In the genomic region with DNA sequence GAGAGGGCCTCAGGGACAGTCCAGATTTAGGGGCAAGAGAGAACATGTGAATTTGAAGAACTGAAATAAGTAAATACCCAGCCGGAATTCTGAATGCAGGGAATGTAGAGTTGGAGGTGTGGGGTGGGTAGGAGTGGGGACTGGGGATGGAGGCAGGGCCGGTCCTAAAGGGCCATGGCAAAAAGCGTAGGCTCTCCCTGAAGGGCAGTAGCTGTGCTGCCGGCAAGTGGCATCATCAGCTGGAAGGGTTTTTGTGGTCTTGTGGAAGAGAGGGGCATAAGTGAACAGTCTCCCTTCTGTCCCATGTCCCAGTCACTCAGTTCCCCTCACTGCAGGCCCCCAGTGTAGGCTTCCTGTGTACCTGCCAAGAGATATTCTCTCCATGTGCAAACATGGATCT, we compare ENCODE assay signal across 20 cellular contexts.
A peak's percentile ranks its signal among the peaks of the same experiment; 100 is the strongest.
DNase-seq lines count a peak whose midpoint lies in the region; ATAC-seq and TF ChIP-seq lines count a peak whose summit lies in the region.
"Had no signal": no experiment of that assay in that cellular context is flagged by ENCODE, and none has a peak within 500 bp of the region (broad histone marks: within the 10 kb centered on the region; RNA-seq: fewer than 3 reads in every experiment).

No MANE protein-coding gene starts in this region.

- no peak for TF ChIP-seq POLR2A in heart left ventricle (IDR thresholded peaks at IDR 0.05)

- 46 to 76% (median 63%) methylated on average over 4 of the region's 4 CpGs for WGBS in heart left ventricle, 4 donors

- H3K36me3 ChIP-seq in heart left ventricle = peaks cover 0 to 3% (median 0%) of the 10 kb centered on the region in 9 donors
- no peaks in the 10 kb centered on the region for H3K36me3 ChIP-seq in neural progenitor cell

- no peaks in the 10 kb centered on the region for H3K79me2 ChIP-seq in neural progenitor cell (ENCODE audit: low read depth)

- no peak overlapping the region for H3K9ac ChIP-seq in neural progenitor cell
- H3K9ac ChIP-seq: BLaER1, GM23248 had no signal

- no peak overlapping the region for H3K4me2 ChIP-seq in neural progenitor cell
- H3K4me2 ChIP-seq: BLaER1 had no signal

- H2AFZ ChIP-seq in neural progenitor cell (replicated peaks) = peak overlapping the region; percentile 49
- H2AFZ ChIP-seq: GM23248 had no signal

- H3K4me1 ChIP-seq in heart left ventricle (peaks cover 0 to 6% (median 0%) of the 10 kb centered on the region in 12 donors), neural progenitor cell (peaks cover 13% of the 10 kb centered on the region)
- H3K4me1 ChIP-seq: BLaER1 had no signal

- H3K9me3 ChIP-seq in heart left ventricle (peaks cover 0 to 16% (median 3%) of the 10 kb centered on the region in 12 donors), neural progenitor cell (ENCODE audit: low read depth) (no peaks in the 10 kb centered on the region)

- no peak overlapping the region for H3K4me3 Mint-ChIP-seq in neural progenitor cell
- H3K4me3 Mint-ChIP-seq: B cell; CD4-positive, CD25-positive, alpha-beta regulatory T cell; CD8-positive, alpha-beta T cell had no signal

- no peaks in the 10 kb centered on the region for H4K20me1 ChIP-seq in neural progenitor cell (ENCODE audit: low read depth)
- H4K20me1 ChIP-seq: BLaER1 had no signal

- peaks cover 4% of the 10 kb centered on the region for H3K36me3 Mint-ChIP-seq in neural progenitor cell
- H3K36me3 Mint-ChIP-seq: CD4-positive, CD25-positive, alpha-beta regulatory T cell; CD8-positive, alpha-beta T cell had no signal

- TF ChIP-seq CTCF in heart left ventricle (IDR thresholded peaks at IDR 0.05) (no peak), neural progenitor cell (IDR thresholded peaks at IDR 0.05) (no peak)

- ATAC-seq in heart left ventricle = no peak
- no peak for ATAC-seq in left lobe of liver
- ATAC-seq: CD8-positive, alpha-beta T cell; GM12878 had no signal

- H3K4me1 Mint-ChIP-seq in neural progenitor cell = peaks cover 22% of the 10 kb centered on the region
- H3K4me1 Mint-ChIP-seq: B cell; CD4-positive, CD25-positive, alpha-beta regulatory T cell had no signal

- H3K27ac ChIP-seq in heart left ventricle (no peak overlapping the region), neural progenitor cell (no peak overlapping the region)
- H3K27ac ChIP-seq: 22Rv1, BLaER1, C4-2B, GM23248 had no signal

- no peaks in the 10 kb centered on the region for H3K27me3 ChIP-seq in heart left ventricle
- H3K27me3 ChIP-seq in neural progenitor cell = no peaks in the 10 kb centered on the region
- H3K27me3 ChIP-seq: BLaER1 had no signal

- H3K27ac Mint-ChIP-seq in neural progenitor cell = no peak overlapping the region
- H3K27ac Mint-ChIP-seq: B cell; CD4-positive, CD25-positive, alpha-beta regulatory T cell; CD8-positive, alpha-beta T cell had no signal

- peaks cover 15% of the 10 kb centered on the region for H3K27me3 Mint-ChIP-seq in neural progenitor cell (ENCODE audit: insufficient read depth, low read depth)

- H3K4me3 ChIP-seq in heart left ventricle = no peak overlapping the region
- H3K4me3 ChIP-seq in neural progenitor cell = no peak overlapping the region
- H3K4me3 ChIP-seq: BLaER1, GM12878, GM23248 had no signal

- intact Hi-C loops in cardiac septum (cut with DNase I) = no loop called here
- intact Hi-C loops in heart left ventricle (cut with DNase I) = no loop called here

- H3F3A ChIP-seq in neural progenitor cell (ENCODE audit: low read depth) = no peaks in the 10 kb centered on the region

- DNase-seq in cardiac septum (ENCODE audit: low spot score) = peak; percentile 53
- DNase-seq in heart left ventricle = no peak
- peak; percentile 5 for DNase-seq in left lobe of liver (ENCODE audit: low spot score)
- no peak for DNase-seq in neural progenitor cell (ENCODE audit: low spot score)
- no peak for DNase-seq in MV-4-11 (lab: John Stamatoyannopoulos, UW)
- DNase-seq in NCI-H2107 treated with DMSO at 0.1 percent for 48 hours (lab: John Stamatoyannopoulos, UW; ENCODE audit: unreplicated experiment) = no peak
- DNase-seq: CD4-positive, CD25-positive, alpha-beta regulatory T cell; CD8-positive, alpha-beta T cell; DMS 273 treated with DMSO at 0.1 percent for 48 hours; DMS79; EL; GDM1; H7; HCEC 1CT had no signal

- H3K9me3 Mint-ChIP-seq in neural progenitor cell = peaks cover 17% of the 10 kb centered on the region

Comparison
In these comparisons a context has a peak if more than half of its experiments do, and no peak if none do; other contexts are left out.
1. DNase-seq: peak in cardiac septum (single experiment) and left lobe of liver (single experiment); none in heart left ventricle (0 of 5), neural progenitor cell (single experiment), MV-4-11 (single experiment) and NCI-H2107 treated with DMSO at 0.1 percent for 48 hours (single experiment).